ENCODE assay signal across 19 cellular contexts in genomic region chr14:100615736-100616695, GRCh38. TPM values are rescaled to one million over a fixed set of nuclear protein-coding genes. Genes with fewer than 3 reads are reported as not detected.
DNase-seq lines count a peak whose midpoint lies in the region; ATAC-seq and TF ChIP-seq lines count a peak whose summit lies in the region.
"Had no signal": no experiment of that assay in that cellular context is flagged by ENCODE, and none has a peak within 500 bp of the region (broad histone marks: within the 10 kb centered on the region; RNA-seq: fewer than 3 reads in every experiment).

No MANE protein-coding gene starts in this region.

- WGBS in spleen, 5 donors, result 91 to 96% (median 94%) methylated on average over 25 of the region's 25 CpGs

- no peak for ATAC-seq in HG03108 (IDR thresholded peaks at IDR 0.05; ENCODE audit: unreplicated experiment)

- no peak overlapping the region for H3K4me3 ChIP-seq in BLaER1 treated with 17β-estradiol and CSF1 and Interleukin-3, amounts not matched to agents 10 nM and 100 nM
- no peak overlapping the region for H3K4me3 ChIP-seq in H7 (ENCODE audit: insufficient read depth, low read depth, low read length)
- H3K4me3 ChIP-seq in spleen, result no peak overlapping the region

- H3K36me3 ChIP-seq in BLaER1 treated with 17β-estradiol and CSF1 and Interleukin-3, amounts not matched to agents 10 nM and 100 nM, result no peaks in the 10 kb centered on the region
- no peaks in the 10 kb centered on the region for H3K36me3 ChIP-seq in H7 (replicated peaks; ENCODE audit: control insufficient read depth, insufficient read depth, low read length)
- no peaks in the 10 kb centered on the region for H3K36me3 ChIP-seq in spleen

- H3K4me1 ChIP-seq in BLaER1 treated with 17β-estradiol and CSF1 and Interleukin-3, amounts not matched to agents 10 nM and 100 nM, result peaks cover 39 to 56% (median 55%) of the 10 kb centered on the region in 10 experiments
- peaks cover 5 to 29% (median 25%) of the 10 kb centered on the region in 6 donors for H3K4me1 ChIP-seq in spleen

- H3K9me3 ChIP-seq in BLaER1 treated with 17β-estradiol and CSF1 and Interleukin-3, amounts not matched to agents 10 nM and 100 nM (replicated peaks in 1 of 11), result no peaks in the 10 kb centered on the region
- H3K9me3 ChIP-seq in spleen, result no peaks in the 10 kb centered on the region
- H3K9me3 ChIP-seq: SK-N-SH had no signal

- DNase-seq in H7, result peak; percentile 20
- DNase-seq in midbrain (lab: John Stamatoyannopoulos, UW), result peak; percentile 24
- peak; percentile 63 for DNase-seq in spleen
- no peak for DNase-seq in DMS114 treated with DMSO at 0.1 percent for 48 hours (lab: John Stamatoyannopoulos, UW; ENCODE audit: unreplicated experiment)
- DNase-seq in NOMO-1 treated with DMSO at 0.1 percent for 48 hours (lab: John Stamatoyannopoulos, UW; ENCODE audit: unreplicated experiment), result no peak
- DNase-seq: ACHN, GDM1, IMR-90, Karpas-422, NCI-H1417 treated with DMSO at 0.1 percent for 48 hours, NCI-H187 treated with DMSO at 0.1 percent for 48 hours, NCI-H2227 treated with DMSO at 0.1 percent for 48 hours, NCI-H510A treated with DMSO at 0.1 percent for 48 hours, NCI-H774, OCI-M1, SHP77 treated with DMSO at 0.1 percent for 48 hours, SK-N-SH had no signal

- no peak for TF ChIP-seq POLR2A in spleen (IDR thresholded peaks at IDR 0.05)

- intact Hi-C loops in spleen (cut with DNase I; ENCODE audit: low total_unique reads), result no loop called here

- 0 out of 22 replicates have a peak overlapping the region, but pooled peaks of 1 of the 11 experiments have one; percentile 6 for H3K27ac ChIP-seq in BLaER1 treated with 17β-estradiol and CSF1 and Interleukin-3, amounts not matched to agents 10 nM and 100 nM
- H3K27ac ChIP-seq in spleen, result no peak overlapping the region

- H3K9ac ChIP-seq in BLaER1 treated with 17β-estradiol and CSF1 and Interleukin-3, amounts not matched to agents 10 nM and 100 nM, result peak overlapping the region in 3 of 11 experiments; percentile 9 to 29 (median 15); a peak in 1 of 22 replicates
- H3K9ac ChIP-seq: SK-N-SH had no signal

- no peaks in the 10 kb centered on the region for H4K20me1 ChIP-seq in BLaER1 treated with 17β-estradiol and CSF1 and Interleukin-3, amounts not matched to agents 10 nM and 100 nM

- H3K27me3 ChIP-seq in BLaER1 treated with 17β-estradiol and CSF1 and Interleukin-3, amounts not matched to agents 10 nM and 100 nM, result no peaks in the 10 kb centered on the region
- H3K27me3 ChIP-seq in H7 (ENCODE audit: control insufficient read depth, insufficient read depth, low read length), result no peaks in the 10 kb centered on the region
- peaks cover 0 to 14% (median 0%) of the 10 kb centered on the region in 7 donors for H3K27me3 ChIP-seq in spleen (replicated peaks in 1 of 7)

- TF ChIP-seq CTCF in spleen (IDR thresholded peaks at IDR 0.05 in 8 of 11, conservative IDR thresholded peaks at IDR 0.05 in 3 of 11), result no peak

- H3K4me2 ChIP-seq in BLaER1 treated with 17β-estradiol and CSF1 and Interleukin-3, amounts not matched to agents 10 nM and 100 nM, result peak overlapping the region; percentile 78 to 89 (median 83)
- H3K4me2 ChIP-seq: SK-N-SH had no signal

RNA-seq across cellular contexts. Expression of gene BEGAIN, which starts 28.8 kb away (rescaled TPM):
- total RNA-seq in H7 (2014; rRNA removed; shearing (Covaris generic)), result 1.3 and 3.3 TPM in 2 replicates
- total RNA-seq in spleen, result 10 to 100 TPM in 1 of 7 donors, 1 to 10 TPM in 6; 3.8 to 10.0 (median 5.9) TPM
- polyA plus RNA-seq in spleen, result 1 to 10 TPM; 1.8 to 6.9 (median 4.1) TPM

Comparison
In these comparisons a context has a peak if more than half of its experiments do, and no peak if none do; other contexts are left out.
1. DNase-seq: peak in H7 (single experiment), midbrain (single experiment) and spleen (single experiment); none in DMS114 treated with DMSO at 0.1 percent for 48 hours (single experiment) and NOMO-1 treated with DMSO at 0.1 percent for 48 hours (single experiment).